ENCODE assay signal across 1 cellular context in genomic region chrX:16191605-16192004, GRCh38.
TF ChIP-seq lines count a peak whose summit lies in the region.

No MANE protein-coding gene starts in this region.

TF ChIP-seq in GM23338, 12 proteins besides CTCF, POLR2A, EP300 and RAD21 (continued from another document):
- TF ChIP-seq ZNF462 (CRISPR knock-in tag; IDR thresholded peaks at IDR 0.05) (no peak), ZNF331 (CRISPR knock-in tag; IDR thresholded peaks at IDR 0.05; ENCODE audit: low read depth) (no peak), CREB1 (CRISPR knock-in tag; IDR thresholded peaks at IDR 0.05; ENCODE audit: low read depth) (no peak)
- TF ChIP-seq, protein P1, sequence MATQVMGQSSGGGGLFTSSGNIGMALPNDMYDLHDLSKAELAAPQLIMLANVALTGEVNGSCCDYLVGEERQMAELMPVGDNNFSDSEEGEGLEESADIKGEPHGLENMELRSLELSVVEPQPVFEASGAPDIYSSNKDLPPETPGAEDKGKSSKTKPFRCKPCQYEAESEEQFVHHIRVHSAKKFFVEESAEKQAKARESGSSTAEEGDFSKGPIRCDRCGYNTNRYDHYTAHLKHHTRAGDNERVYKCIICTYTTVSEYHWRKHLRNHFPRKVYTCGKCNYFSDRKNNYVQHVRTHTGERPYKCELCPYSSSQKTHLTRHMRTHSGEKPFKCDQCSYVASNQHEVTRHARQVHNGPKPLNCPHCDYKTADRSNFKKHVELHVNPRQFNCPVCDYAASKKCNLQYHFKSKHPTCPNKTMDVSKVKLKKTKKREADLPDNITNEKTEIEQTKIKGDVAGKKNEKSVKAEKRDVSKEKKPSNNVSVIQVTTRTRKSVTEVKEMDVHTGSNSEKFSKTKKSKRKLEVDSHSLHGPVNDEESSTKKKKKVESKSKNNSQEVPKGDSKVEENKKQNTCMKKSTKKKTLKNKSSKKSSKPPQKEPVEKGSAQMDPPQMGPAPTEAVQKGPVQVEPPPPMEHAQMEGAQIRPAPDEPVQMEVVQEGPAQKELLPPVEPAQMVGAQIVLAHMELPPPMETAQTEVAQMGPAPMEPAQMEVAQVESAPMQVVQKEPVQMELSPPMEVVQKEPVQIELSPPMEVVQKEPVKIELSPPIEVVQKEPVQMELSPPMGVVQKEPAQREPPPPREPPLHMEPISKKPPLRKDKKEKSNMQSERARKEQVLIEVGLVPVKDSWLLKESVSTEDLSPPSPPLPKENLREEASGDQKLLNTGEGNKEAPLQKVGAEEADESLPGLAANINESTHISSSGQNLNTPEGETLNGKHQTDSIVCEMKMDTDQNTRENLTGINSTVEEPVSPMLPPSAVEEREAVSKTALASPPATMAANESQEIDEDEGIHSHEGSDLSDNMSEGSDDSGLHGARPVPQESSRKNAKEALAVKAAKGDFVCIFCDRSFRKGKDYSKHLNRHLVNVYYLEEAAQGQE (IDR thresholded peaks at IDR 0.05; ENCODE audit: unreplicated experiment): no peak
